10 cellular contexts compared by ENCODE assay signal in the genomic region with DNA sequence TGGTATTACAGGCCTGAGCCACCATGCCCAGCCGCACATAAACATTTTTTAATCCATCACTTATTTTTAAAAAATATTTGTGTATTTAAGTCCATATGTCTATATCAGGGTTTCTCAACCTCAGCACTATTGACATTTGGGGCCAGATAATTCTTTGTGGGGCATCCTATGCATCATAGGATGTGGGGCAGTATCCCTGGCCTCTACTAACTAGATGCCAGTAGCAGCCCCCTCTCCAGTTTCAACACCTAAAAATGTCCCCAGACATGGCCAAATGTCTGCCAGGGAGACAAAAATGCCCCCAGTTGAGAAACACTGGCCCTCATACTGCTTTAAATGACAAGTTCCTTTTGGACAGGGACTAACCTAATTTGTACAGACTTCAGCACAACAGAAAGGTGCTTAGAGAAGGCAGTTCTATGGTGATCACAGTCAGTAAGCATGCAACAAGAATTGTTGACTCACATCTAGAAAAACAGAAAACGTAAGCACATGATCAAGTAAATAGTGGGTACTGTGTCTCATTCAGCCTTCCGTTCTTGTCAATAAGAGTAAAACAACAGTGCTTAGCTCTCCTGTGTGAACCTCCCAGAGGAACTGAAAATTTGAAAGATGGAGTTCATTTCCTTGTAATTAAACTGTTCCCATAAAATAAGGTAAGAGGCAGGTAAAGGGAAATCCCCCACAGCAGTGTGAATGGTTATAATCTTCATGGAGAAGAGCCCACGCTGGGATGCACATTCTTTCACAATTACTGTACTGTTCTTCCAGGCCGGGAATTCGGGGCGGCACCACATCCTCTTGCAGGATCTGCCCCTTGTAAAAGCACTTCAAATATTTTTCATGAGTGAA. TPM values are rescaled to one million over a fixed set of nuclear protein-coding genes. Genes with fewer than 3 reads are reported as not detected.
DNase-seq lines count a peak whose midpoint lies in the region; ATAC-seq and TF ChIP-seq lines count a peak whose summit lies in the region.
"Had no signal": no experiment of that assay in that cellular context is flagged by ENCODE, and none has a peak within 500 bp of the region (broad histone marks: within the 10 kb centered on the region; RNA-seq: fewer than 3 reads in every experiment).

No MANE protein-coding gene starts in this region.

- no peaks in the 10 kb centered on the region for H3K9me3 ChIP-seq in HUES48 (ENCODE audit: control insufficient read depth, insufficient read depth, low read length)
- no peaks in the 10 kb centered on the region for H3K9me3 ChIP-seq in endodermal cell (ENCODE audit: control insufficient read depth, low read length)
- H3K9me3 ChIP-seq: neutrophil had no signal

- H3K27me3 ChIP-seq in HUES48 (ENCODE audit: control insufficient read depth, insufficient read depth, low read length) (no peaks in the 10 kb centered on the region), endodermal cell (ENCODE audit: control insufficient read depth, insufficient read depth, low read length, poor library complexity, severe bottlenecking) (no peaks in the 10 kb centered on the region)
- H3K27me3 ChIP-seq: neutrophil had no signal

- no peak overlapping the region for H3K4me3 Mint-ChIP-seq in endodermal cell
- peak overlapping the region; percentile 13 for H3K4me3 Mint-ChIP-seq in stimulated activated effector memory CD8-positive, alpha-beta T cell treated with anti-CD3 and anti-CD28 coated beads, Interleukin-12 subunit alpha, Interleukin-12 subunit beta, amount 100 ng/mL, for 72 hours
- H3K4me3 Mint-ChIP-seq in activated T-helper 2 cell treated with anti-CD3 and anti-CD28 coated beads, Interferon-gamma antibody, Interleukin-2, Interleukin-4, amounts not matched to agents 10 μg/mL and 5 μg/mL and 100 μg/mL, durations not matched to agents 14 hours and 24 hours and 36 hours (ENCODE audit: low read depth), result no peak overlapping the region

- no peaks in the 10 kb centered on the region for H3K36me3 Mint-ChIP-seq in endodermal cell (ENCODE audit: low read depth)
- no peaks in the 10 kb centered on the region for H3K36me3 Mint-ChIP-seq in stimulated activated effector memory CD8-positive, alpha-beta T cell treated with anti-CD3 and anti-CD28 coated beads, Interleukin-12 subunit alpha, Interleukin-12 subunit beta, amount 100 ng/mL, for 72 hours
- peaks cover 3% of the 10 kb centered on the region for H3K36me3 Mint-ChIP-seq in activated T-helper 2 cell treated with anti-CD3 and anti-CD28 coated beads, Interferon-gamma antibody, Interleukin-2, Interleukin-4, amounts not matched to agents 10 μg/mL and 5 μg/mL and 100 μg/mL, durations not matched to agents 14 hours and 24 hours and 36 hours (ENCODE audit: low read depth)

- H3K27ac ChIP-seq in HUES48 (ENCODE audit: low read depth, low read length) (peak overlapping the region; percentile 71), endodermal cell (ENCODE audit: low read depth, low read length) (no peak overlapping the region)

- TF ChIP-seq CTCF in endodermal cell (conservative IDR thresholded peaks at IDR 0.05), result no peak

- H3K4me1 ChIP-seq in HUES48 (ENCODE audit: control insufficient read depth, insufficient read depth, low read length) (peaks cover 4% of the 10 kb centered on the region), endodermal cell (ENCODE audit: control insufficient read depth, insufficient read depth, low read length) (no peaks in the 10 kb centered on the region)

- H3K27me3 Mint-ChIP-seq in endodermal cell (ENCODE audit: insufficient read depth), result no peaks in the 10 kb centered on the region
- peaks cover 57% of the 10 kb centered on the region for H3K27me3 Mint-ChIP-seq in activated T-helper 2 cell treated with anti-CD3 and anti-CD28 coated beads, Interferon-gamma antibody, Interleukin-2, Interleukin-4, amounts not matched to agents 10 μg/mL and 5 μg/mL and 100 μg/mL, durations not matched to agents 14 hours and 24 hours and 36 hours (ENCODE audit: low read depth)

- ATAC-seq in GM19395 (IDR thresholded peaks at IDR 0.05; ENCODE audit: unreplicated experiment) (peak; percentile 57), GM19397 (IDR thresholded peaks at IDR 0.05; ENCODE audit: unreplicated experiment) (no peak)
- ATAC-seq in stimulated activated effector memory CD8-positive, alpha-beta T cell treated with anti-CD3 and anti-CD28 coated beads, Interleukin-12 subunit alpha, Interleukin-12 subunit beta, amount 100 ng/mL, for 72 hours, result peak; percentile 24
- ATAC-seq: Right ventricle myocardium inferior had no signal

- H3K9me3 Mint-ChIP-seq in endodermal cell, result no peaks in the 10 kb centered on the region
- no peaks in the 10 kb centered on the region for H3K9me3 Mint-ChIP-seq in stimulated activated effector memory CD8-positive, alpha-beta T cell treated with anti-CD3 and anti-CD28 coated beads, Interleukin-12 subunit alpha, Interleukin-12 subunit beta, amount 100 ng/mL, for 72 hours
- H3K9me3 Mint-ChIP-seq in activated T-helper 2 cell treated with anti-CD3 and anti-CD28 coated beads, Interferon-gamma antibody, Interleukin-2, Interleukin-4, amounts not matched to agents 10 μg/mL and 5 μg/mL and 100 μg/mL, durations not matched to agents 14 hours and 24 hours and 36 hours, result no peaks in the 10 kb centered on the region

- 73 to 88% methylated on average over 2 to 6 of the region's 7 CpGs for WGBS in endodermal cell (ENCODE audit: insufficient coverage in 1 of 2, insufficient read length in 1 of 2), 2 experiments

- no peak overlapping the region for H3K9ac ChIP-seq in HUES48 (ENCODE audit: low read depth, low read length)
- H3K9ac ChIP-seq in endodermal cell (ENCODE audit: extremely low read depth, low read length, poor library complexity, severe bottlenecking), result no peak overlapping the region

- no peak overlapping the region for H3K27ac Mint-ChIP-seq in endodermal cell
- H3K27ac Mint-ChIP-seq in stimulated activated effector memory CD8-positive, alpha-beta T cell treated with anti-CD3 and anti-CD28 coated beads, Interleukin-12 subunit alpha, Interleukin-12 subunit beta, amount 100 ng/mL, for 72 hours, result no peak overlapping the region
- H3K27ac Mint-ChIP-seq in activated T-helper 2 cell treated with anti-CD3 and anti-CD28 coated beads, Interferon-gamma antibody, Interleukin-2, Interleukin-4, amounts not matched to agents 10 μg/mL and 5 μg/mL and 100 μg/mL, durations not matched to agents 14 hours and 24 hours and 36 hours, result no peak overlapping the region

- DNase-seq in endodermal cell, result peak; percentile 61
- no peak for DNase-seq in stimulated activated effector memory CD8-positive, alpha-beta T cell treated with anti-CD3 and anti-CD28 coated beads, Interleukin-12 subunit alpha, Interleukin-12 subunit beta, amount 100 ng/mL, for 72 hours (ENCODE audit: low spot score in 2 of 2)
- DNase-seq in C1 segment of cervical spinal cord (lab: John Stamatoyannopoulos, UW), result no peak
- DNase-seq in activated T-helper 2 cell treated with anti-CD3 and anti-CD28 coated beads, Interferon-gamma antibody, Interleukin-2, Interleukin-4, amounts not matched to agents 10 μg/mL and 5 μg/mL and 100 μg/mL, durations not matched to agents 14 hours and 24 hours and 36 hours (ENCODE audit: low spot score), result no peak

- H3K4me3 ChIP-seq in HUES48 (ENCODE audit: low read depth, low read length) (no peak overlapping the region), endodermal cell (ENCODE audit: low read length) (no peak overlapping the region)

- intact Hi-C loops in activated T-helper 2 cell treated with anti-CD3 and anti-CD28 coated beads, Interferon-gamma antibody, Interleukin-2, Interleukin-4, amounts not matched to agents 10 μg/mL and 5 μg/mL and 100 μg/mL, durations not matched to agents 14 hours and 24 hours and 36 hours (cut with micrococcal nuclease), result no loop called here

- H3K36me3 ChIP-seq in HUES48 (ENCODE audit: control insufficient read depth, insufficient read depth, low read length) (no peaks in the 10 kb centered on the region), endodermal cell (ENCODE audit: control insufficient read depth, insufficient read depth, low read length) (no peaks in the 10 kb centered on the region)
- H3K36me3 ChIP-seq: neutrophil had no signal

- H3K4me1 Mint-ChIP-seq in endodermal cell, result peaks cover 4% of the 10 kb centered on the region
- peaks cover 29% of the 10 kb centered on the region for H3K4me1 Mint-ChIP-seq in stimulated activated effector memory CD8-positive, alpha-beta T cell treated with anti-CD3 and anti-CD28 coated beads, Interleukin-12 subunit alpha, Interleukin-12 subunit beta, amount 100 ng/mL, for 72 hours
- peaks cover 32% of the 10 kb centered on the region for H3K4me1 Mint-ChIP-seq in activated T-helper 2 cell treated with anti-CD3 and anti-CD28 coated beads, Interferon-gamma antibody, Interleukin-2, Interleukin-4, amounts not matched to agents 10 μg/mL and 5 μg/mL and 100 μg/mL, durations not matched to agents 14 hours and 24 hours and 36 hours (ENCODE audit: low read depth)

RNA-seq across cellular contexts. Expression of gene ADRB1, which starts 17.3 kb away (rescaled TPM):
- total RNA-seq in endodermal cell, result not detected
- polyA plus RNA-seq in endodermal cell (2013, experiment 1 of 2), result 0.11 TPM
- not detected for polyA plus RNA-seq in endodermal cell (2013, experiment 2 of 2)
- not detected in 2 replicates for total RNA-seq in activated T-helper 2 cell treated with anti-CD3 and anti-CD28 coated beads, Interferon-gamma antibody, Interleukin-2, Interleukin-4, amounts not matched to agents 10 μg/mL and 5 μg/mL and 100 μg/mL, durations not matched to agents 14 hours and 24 hours and 36 hours
- polyA plus RNA-seq: aorta had no signal
